Comparison of ENCODE assay signal across 1 cellular context in genomic region chr2:65026640-65027464, GRCh38.
TF ChIP-seq lines count a peak whose summit lies in the region.

No MANE protein-coding gene starts in this region.

TF ChIP-seq in HepG2, 621 proteins besides CTCF, POLR2A, EP300 and RAD21:
- TF ChIP-seq, protein P1, sequence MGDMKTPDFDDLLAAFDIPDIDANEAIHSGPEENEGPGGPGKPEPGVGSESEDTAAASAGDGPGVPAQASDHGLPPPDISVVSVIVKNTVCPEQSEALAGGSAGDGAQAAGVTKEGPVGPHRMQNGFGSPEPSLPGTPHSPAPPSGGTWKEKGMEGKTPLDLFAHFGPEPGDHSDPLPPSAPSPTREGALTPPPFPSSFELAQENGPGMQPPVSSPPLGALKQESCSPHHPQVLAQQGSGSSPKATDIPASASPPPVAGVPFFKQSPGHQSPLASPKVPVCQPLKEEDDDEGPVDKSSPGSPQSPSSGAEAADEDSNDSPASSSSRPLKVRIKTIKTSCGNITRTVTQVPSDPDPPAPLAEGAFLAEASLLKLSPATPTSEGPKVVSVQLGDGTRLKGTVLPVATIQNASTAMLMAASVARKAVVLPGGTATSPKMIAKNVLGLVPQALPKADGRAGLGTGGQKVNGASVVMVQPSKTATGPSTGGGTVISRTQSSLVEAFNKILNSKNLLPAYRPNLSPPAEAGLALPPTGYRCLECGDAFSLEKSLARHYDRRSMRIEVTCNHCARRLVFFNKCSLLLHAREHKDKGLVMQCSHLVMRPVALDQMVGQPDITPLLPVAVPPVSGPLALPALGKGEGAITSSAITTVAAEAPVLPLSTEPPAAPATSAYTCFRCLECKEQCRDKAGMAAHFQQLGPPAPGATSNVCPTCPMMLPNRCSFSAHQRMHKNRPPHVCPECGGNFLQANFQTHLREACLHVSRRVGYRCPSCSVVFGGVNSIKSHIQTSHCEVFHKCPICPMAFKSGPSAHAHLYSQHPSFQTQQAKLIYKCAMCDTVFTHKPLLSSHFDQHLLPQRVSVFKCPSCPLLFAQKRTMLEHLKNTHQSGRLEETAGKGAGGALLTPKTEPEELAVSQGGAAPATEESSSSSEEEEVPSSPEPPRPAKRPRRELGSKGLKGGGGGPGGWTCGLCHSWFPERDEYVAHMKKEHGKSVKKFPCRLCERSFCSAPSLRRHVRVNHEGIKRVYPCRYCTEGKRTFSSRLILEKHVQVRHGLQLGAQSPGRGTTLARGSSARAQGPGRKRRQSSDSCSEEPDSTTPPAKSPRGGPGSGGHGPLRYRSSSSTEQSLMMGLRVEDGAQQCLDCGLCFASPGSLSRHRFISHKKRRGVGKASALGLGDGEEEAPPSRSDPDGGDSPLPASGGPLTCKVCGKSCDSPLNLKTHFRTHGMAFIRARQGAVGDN (CRISPR knock-in tag; IDR thresholded peaks at IDR 0.05), result 0 out of 2 replicates have a peak, but pooled peaks have one; percentile 10
- TF ChIP-seq ZNF703 (CRISPR knock-in tag; IDR thresholded peaks at IDR 0.05; ENCODE audit: borderline replicate concordance), result no peak
